ENCODE assay signal across 12 cellular contexts in genomic region chr5:1475544-1475900, GRCh38. TPM values are rescaled to one million over a fixed set of nuclear protein-coding genes. Genes with fewer than 3 reads are reported as not detected.
DNase-seq lines count a peak whose midpoint lies in the region; ATAC-seq and TF ChIP-seq lines count a peak whose summit lies in the region.
"Not testable (repeated sequence)": the region's sequence is repeated elsewhere in the genome, so short reads cannot be mapped to it uniquely, and the experiment has no call there.
"Had no signal": no experiment of that assay in that cellular context is flagged by ENCODE, and none has a peak within 500 bp of the region (broad histone marks: within the 10 kb centered on the region; RNA-seq: fewer than 3 reads in every experiment).

No MANE protein-coding gene starts in this region.

- not testable (repeated sequence) for H3K4me1 ChIP-seq in RWPE2 (ENCODE audit: insufficient read depth, poor library complexity, severe bottlenecking); neuronal stem cell (ENCODE audit: control insufficient read depth in 2 of 2, insufficient read depth in 1 of 2, low read depth in 1 of 2, low read length in 2 of 2)
- H3K4me1 ChIP-seq in left lung = peaks cover 0 to 57% of the 10 kb centered on the region in 2 donors

- not testable (repeated sequence) for H2BK120ac ChIP-seq in neuronal stem cell (ENCODE audit: low read depth, low read length)

- not testable (repeated sequence) for H4K91ac ChIP-seq in neuronal stem cell (ENCODE audit: low read depth, low read length, poor library complexity)

- H2BK15ac ChIP-seq in neuronal stem cell (ENCODE audit: low read length) = not testable (repeated sequence)

- H3K4me2 ChIP-seq in neuronal stem cell (ENCODE audit: insufficient read depth, low read length, poor library complexity, severe bottlenecking) = not testable (repeated sequence)

- H3K4me3 ChIP-seq in RWPE2 (ENCODE audit: severe bottlenecking); left lung; neuronal stem cell (ENCODE audit: low read length in 2 of 2): not testable (repeated sequence)

- H3K27ac Mint-ChIP-seq in CD14-positive monocyte = peak overlapping the region; percentile 72 to 100 (median 94)
- not testable (repeated sequence) for H3K27ac Mint-ChIP-seq in activated naive CD8-positive, alpha-beta T cell treated with anti-CD3 and anti-CD28 coated beads, Interleukin-2, amount 10 ng/mL, durations not matched to agents 7 days and 5 days
- peak overlapping the region; percentile 20 for H3K27ac Mint-ChIP-seq in dendritic cell treated with granulocyte-macrophage colony-stimulating factor and Interleukin-4, amounts not matched to agents 40 ng/mL and 50 ng/mL, for 4 days
- peak overlapping the region; percentile 20 for H3K27ac Mint-ChIP-seq in stimulated activated naive B cell treated with anti-CD40 and anti-IgM and Interleukin-4, amounts not matched to agents 10 μg/mL and 1 μg/mL and 100 μg/mL, for 72 hours

- H2AFZ ChIP-seq in neuronal stem cell (ENCODE audit: low read length) = not testable (repeated sequence)

- H3K23ac ChIP-seq in neuronal stem cell (ENCODE audit: low read depth, low read length, poor library complexity) = not testable (repeated sequence)

- H3K4me3 Mint-ChIP-seq in CD14-positive monocyte; activated naive CD8-positive, alpha-beta T cell treated with anti-CD3 and anti-CD28 coated beads, Interleukin-2, amount 10 ng/mL, durations not matched to agents 7 days and 5 days; dendritic cell treated with granulocyte-macrophage colony-stimulating factor and Interleukin-4, amounts not matched to agents 40 ng/mL and 50 ng/mL, for 4 days; stimulated activated naive B cell treated with anti-CD40 and anti-IgM and Interleukin-4, amounts not matched to agents 10 μg/mL and 1 μg/mL and 100 μg/mL, for 72 hours: not testable (repeated sequence)

- peaks cover 66 to 81% of the 10 kb centered on the region in 2 donors for H3K36me3 Mint-ChIP-seq in CD14-positive monocyte
- not testable (repeated sequence) for H3K36me3 Mint-ChIP-seq in activated naive CD8-positive, alpha-beta T cell treated with anti-CD3 and anti-CD28 coated beads, Interleukin-2, amount 10 ng/mL, durations not matched to agents 7 days and 5 days
- H3K36me3 Mint-ChIP-seq in dendritic cell treated with granulocyte-macrophage colony-stimulating factor and Interleukin-4, amounts not matched to agents 40 ng/mL and 50 ng/mL, for 4 days (ENCODE audit: low read depth) = peaks cover 79% of the 10 kb centered on the region
- H3K36me3 Mint-ChIP-seq in stimulated activated naive B cell treated with anti-CD40 and anti-IgM and Interleukin-4, amounts not matched to agents 10 μg/mL and 1 μg/mL and 100 μg/mL, for 72 hours = peaks cover 66 to 75% of the 10 kb centered on the region in 2 donors

- not testable (repeated sequence) for TF ChIP-seq CTCF in CD14-positive monocyte (IDR thresholded peaks at IDR 0.05); RWPE2 (IDR thresholded peaks at IDR 0.05; ENCODE audit: poor library complexity, severe bottlenecking); left lung (IDR thresholded peaks at IDR 0.05)

- intact Hi-C loops in CD14-positive monocyte (cut with micrococcal nuclease) = loop anchor here (2.0 to 10.0 kb wide), 5 partner anchors 42 to 371 kb away; partner anchors contain the start of gene CLPTM1L (in 1 of the 2)
- intact Hi-C loops in dendritic cell treated with granulocyte-macrophage colony-stimulating factor and Interleukin-4, amounts not matched to agents 40 ng/mL and 50 ng/mL, for 4 days (cut with micrococcal nuclease) = loop anchor here (5.0 kb wide), 1 partner anchor 42 kb away; no protein-coding TSS in a partner anchor
- intact Hi-C loops in left lung (cut with DNase I) = not testable (repeated sequence)

- not testable (repeated sequence) for H3K27me3 ChIP-seq in RWPE2 (ENCODE audit: insufficient read depth, poor library complexity, severe bottlenecking); left lung; neuronal stem cell (ENCODE audit: control insufficient read depth in 3 of 3, insufficient read depth in 3 of 3, low read depth in 1 of 3, low read length in 3 of 3)

- not testable (repeated sequence) for H3K27ac ChIP-seq in RWPE2 (ENCODE audit: poor library complexity, severe bottlenecking); neuronal stem cell (replicated peaks; ENCODE audit: low read length)
- H3K27ac ChIP-seq in left lung = peak overlapping the region in 1 of 2 donors; percentile 75

- not testable (repeated sequence) for DNase-seq in CD14-positive monocyte (ENCODE audit: low spot score); neuronal stem cell (ENCODE audit: low spot score); stimulated activated naive B cell treated with anti-CD40 and anti-IgM and Interleukin-4, amounts not matched to agents 10 μg/mL and 1 μg/mL and 100 μg/mL, for 72 hours
- DNase-seq in RWPE2 (ENCODE audit: low spot score) (peak; percentile 62), left lung (peak; percentile 26 to 78)
- peak; percentile 20 for DNase-seq in activated naive CD8-positive, alpha-beta T cell treated with anti-CD3 and anti-CD28 coated beads, Interleukin-2, amount 10 ng/mL, durations not matched to agents 7 days and 5 days

- H3K4ac ChIP-seq in neuronal stem cell (ENCODE audit: low read length) = not testable (repeated sequence)

- not testable (repeated sequence) for H4K8ac ChIP-seq in neuronal stem cell (ENCODE audit: low read depth, low read length)

- POLR2A ChIA-PET in activated naive CD8-positive, alpha-beta T cell treated with anti-CD3 and anti-CD28 coated beads, Interleukin-2, amount 10 ng/mL, durations not matched to agents 7 days and 5 days (lab: Charles Lee) = not testable (repeated sequence)

- not testable (repeated sequence) for H3K27me3 Mint-ChIP-seq in CD14-positive monocyte (ENCODE audit: low read depth in 3 of 3); activated naive CD8-positive, alpha-beta T cell treated with anti-CD3 and anti-CD28 coated beads, Interleukin-2, amount 10 ng/mL, durations not matched to agents 7 days and 5 days; dendritic cell treated with granulocyte-macrophage colony-stimulating factor and Interleukin-4, amounts not matched to agents 40 ng/mL and 50 ng/mL, for 4 days; stimulated activated naive B cell treated with anti-CD40 and anti-IgM and Interleukin-4, amounts not matched to agents 10 μg/mL and 1 μg/mL and 100 μg/mL, for 72 hours

- peaks cover 57% of the 10 kb centered on the region for H3K4me1 Mint-ChIP-seq in CD14-positive monocyte
- not testable (repeated sequence) for H3K4me1 Mint-ChIP-seq in activated naive CD8-positive, alpha-beta T cell treated with anti-CD3 and anti-CD28 coated beads, Interleukin-2, amount 10 ng/mL, durations not matched to agents 7 days and 5 days
- peaks cover 59% of the 10 kb centered on the region for H3K4me1 Mint-ChIP-seq in dendritic cell treated with granulocyte-macrophage colony-stimulating factor and Interleukin-4, amounts not matched to agents 40 ng/mL and 50 ng/mL, for 4 days (ENCODE audit: low read depth)
- peaks cover 25 to 33% of the 10 kb centered on the region in 2 donors for H3K4me1 Mint-ChIP-seq in stimulated activated naive B cell treated with anti-CD40 and anti-IgM and Interleukin-4, amounts not matched to agents 10 μg/mL and 1 μg/mL and 100 μg/mL, for 72 hours

- H3K18ac ChIP-seq in neuronal stem cell (ENCODE audit: low read length) = not testable (repeated sequence)

- not testable (repeated sequence) for ATAC-seq in RWPE2 (ENCODE audit: low read depth); activated naive CD8-positive, alpha-beta T cell treated with anti-CD3 and anti-CD28 coated beads, Interleukin-2, amount 10 ng/mL, durations not matched to agents 7 days and 5 days (ENCODE audit: low read depth); left lung; stimulated activated naive B cell treated with anti-CD40 and anti-IgM and Interleukin-4, amounts not matched to agents 10 μg/mL and 1 μg/mL and 100 μg/mL, for 72 hours (replicated peaks)

- H3K79me1 ChIP-seq in neuronal stem cell (ENCODE audit: low read depth, low read length) = not testable (repeated sequence)

- not testable (repeated sequence) for H2BK12ac ChIP-seq in neuronal stem cell (ENCODE audit: low read length)

- peaks cover 82% of the 10 kb centered on the region for H3K36me3 ChIP-seq in RWPE2 (ENCODE audit: low read depth)
- peaks cover 0 to 90% of the 10 kb centered on the region in 2 donors for H3K36me3 ChIP-seq in left lung
- H3K36me3 ChIP-seq in neuronal stem cell (replicated peaks in 1 of 2; ENCODE audit: control insufficient read depth in 2 of 2, insufficient read depth in 2 of 2, low read length in 2 of 2) = peaks cover 38 to 91% of the 10 kb centered on the region in 2 donors

- no CpG with 5 or more reads among the region's 17 CpGs for WGBS in neuronal stem cell (ENCODE audit: extremely low coverage in 2 of 2, insufficient read length in 2 of 2, insufficient replicate concordance in 1 of 2), 2 donors

- H3K9me3 Mint-ChIP-seq in CD14-positive monocyte; activated naive CD8-positive, alpha-beta T cell treated with anti-CD3 and anti-CD28 coated beads, Interleukin-2, amount 10 ng/mL, durations not matched to agents 7 days and 5 days; dendritic cell treated with granulocyte-macrophage colony-stimulating factor and Interleukin-4, amounts not matched to agents 40 ng/mL and 50 ng/mL, for 4 days; stimulated activated naive B cell treated with anti-CD40 and anti-IgM and Interleukin-4, amounts not matched to agents 10 μg/mL and 1 μg/mL and 100 μg/mL, for 72 hours: not testable (repeated sequence)

- H2AK5ac ChIP-seq in neuronal stem cell (ENCODE audit: low read depth, low read length) = not testable (repeated sequence)

- H3K9ac ChIP-seq in neuronal stem cell (ENCODE audit: low read depth, low read length, poor library complexity) = peak overlapping the region; percentile 34

- not testable (repeated sequence) for H2BK5ac ChIP-seq in neuronal stem cell (ENCODE audit: low read length)

- H3K14ac ChIP-seq in neuronal stem cell (ENCODE audit: low read length) = not testable (repeated sequence)

- H3K9me3 ChIP-seq in RWPE2 (ENCODE audit: severe bottlenecking); left lung; neuronal stem cell (replicated peaks in 1 of 2; ENCODE audit: control insufficient read depth in 2 of 2, insufficient read depth in 1 of 2, low read depth in 1 of 2, low read length in 2 of 2): not testable (repeated sequence)

RNA-seq across cellular contexts. Expression of gene SLC6A3, which starts 30.3 kb away (rescaled TPM):
- polyA plus RNA-seq in CD14-positive monocyte = not detected
- under 1 TPM in 1 of 2 experiments, not detected in 1; 0.08 TPM for total RNA-seq in activated naive CD8-positive, alpha-beta T cell treated with anti-CD3 and anti-CD28 coated beads, Interleukin-2, amount 10 ng/mL, durations not matched to agents 7 days and 5 days
- 1 to 10 TPM in 1 of 2 donors, under 1 TPM in 1; 0.10 to 4.3 TPM for total RNA-seq in left lung
- 0.26 TPM for polyA plus RNA-seq in neuronal stem cell (2013, experiment 1 of 2)
- 0.15 TPM for polyA plus RNA-seq in neuronal stem cell (2013, experiment 2 of 2)
- total RNA-seq: CD4-positive, alpha-beta memory T cell; Daoy; HFFc6; HT1080 had no signal
- polyA plus RNA-seq: BJ; CD4-positive, alpha-beta memory T cell had no signal

RNA-seq across cellular contexts. Expression of gene LPCAT1, which starts 48.2 kb away (rescaled TPM):
- 10 to 100 TPM; 34.1 to 34.8 TPM for polyA plus RNA-seq in CD14-positive monocyte
- total RNA-seq in activated naive CD8-positive, alpha-beta T cell treated with anti-CD3 and anti-CD28 coated beads, Interleukin-2, amount 10 ng/mL, durations not matched to agents 7 days and 5 days = 10 to 100 TPM; 70.8 to 72.2 TPM
- total RNA-seq in left lung = 100 to 1,000 TPM; 458 to 751 TPM
- 92.2 TPM for polyA plus RNA-seq in neuronal stem cell (2013, experiment 1 of 2)
- 93.4 TPM for polyA plus RNA-seq in neuronal stem cell (2013, experiment 2 of 2)

Comparison
In these comparisons a context has a peak if more than half of its experiments do, and no peak if none do; other contexts are left out.
1. RNA of gene LPCAT1, which starts 48.2 kb away (total RNA-seq): 458 to 751 TPM in left lung; 70.8 to 72.2 TPM in activated naive CD8-positive, alpha-beta T cell treated with anti-CD3 and anti-CD28 coated beads, Interleukin-2, amount 10 ng/mL, durations not matched to agents 7 days and 5 days; every median in the first group is over 4 times any median in the second.